In genomic region chr20:43515628-43516027, GRCh38 we compare ENCODE assay signal across 12 cellular contexts. TPM values are rescaled to one million over a fixed set of nuclear protein-coding genes. Genes with fewer than 3 reads are reported as not detected.
DNase-seq lines count a peak whose midpoint lies in the region; ATAC-seq and TF ChIP-seq lines count a peak whose summit lies in the region.
"Had no signal": no experiment of that assay in that cellular context is flagged by ENCODE, and none has a peak within 500 bp of the region (broad histone marks: within the 10 kb centered on the region; RNA-seq: fewer than 3 reads in every experiment).

No MANE protein-coding gene starts in this region.

- H3K36me3 ChIP-seq in left ventricle myocardium inferior (peaks cover 11% of the 10 kb centered on the region), hepatocyte (replicated peaks; ENCODE audit: insufficient read depth, low read depth) (no peaks in the 10 kb centered on the region), trophoblast cell (ENCODE audit: control insufficient read depth in 1 of 2, insufficient read depth in 2 of 2, low read length in 2 of 2) (no peaks in the 10 kb centered on the region)
- H3K36me3 ChIP-seq: ascending aorta had no signal

- H3K9ac ChIP-seq in trophoblast cell (ENCODE audit: low read length) = no peak overlapping the region

- no peaks in the 10 kb centered on the region for H4K20me1 ChIP-seq in hepatocyte (ENCODE audit: insufficient read depth, poor library complexity, severe bottlenecking)

- intact Hi-C loops in left ventricle myocardium inferior (cut with micrococcal nuclease) = no loop called here
- intact Hi-C loops in Right ventricle myocardium inferior (cut with DNase I) = no loop called here

- TF ChIP-seq CTCF in left ventricle myocardium inferior (IDR thresholded peaks at IDR 0.05; ENCODE audit: borderline replicate concordance) (no peak), WTC11 (IDR thresholded peaks at IDR 0.05) (no peak), hepatocyte (IDR thresholded peaks at IDR 0.05; ENCODE audit: poor library complexity) (no peak)

- H3K4me2 ChIP-seq in hepatocyte (peak overlapping the region; percentile 76), trophoblast cell (ENCODE audit: low read length) (no peak overlapping the region)

- H3K27ac ChIP-seq in left ventricle myocardium inferior (replicated peaks) (peak overlapping the region; percentile 77), hepatocyte (no peak overlapping the region), trophoblast cell (ENCODE audit: low read depth, low read length) (no peak overlapping the region)
- H3K27ac ChIP-seq: VCaP had no signal

- WGBS in hepatocyte (ENCODE audit: low lambda C conversion rate, missing lambda C conversion rate) = 94% methylated on average over 2 of the region's 2 CpGs
- no CpG with 5 or more reads among the region's 2 CpGs for WGBS in trophoblast cell (ENCODE audit: extremely low coverage, insufficient coverage, insufficient read length)

- no peaks in the 10 kb centered on the region for H3K27me3 Mint-ChIP-seq in WTC11 (ENCODE audit: low read depth)

- no peak overlapping the region for H3K18ac ChIP-seq in trophoblast cell (ENCODE audit: low read length)

- H3K79me2 ChIP-seq in hepatocyte = no peaks in the 10 kb centered on the region
- no peaks in the 10 kb centered on the region for H3K79me2 ChIP-seq in trophoblast cell (ENCODE audit: control insufficient read depth, insufficient read depth, low read length, poor library complexity)

- H3K9me3 Mint-ChIP-seq in WTC11 = peaks cover 10% of the 10 kb centered on the region

- no peak overlapping the region for H4K12ac ChIP-seq in trophoblast cell (ENCODE audit: low read depth, low read length)

- H4K91ac ChIP-seq in trophoblast cell (ENCODE audit: low read depth, low read length) = no peak overlapping the region

- POLR2A ChIA-PET in WTC11 (lab: Charles Lee) = no interaction called here

- peaks cover 5% of the 10 kb centered on the region for H3K4me1 Mint-ChIP-seq in WTC11

- H4K8ac ChIP-seq in trophoblast cell (ENCODE audit: low read depth, low read length) = no peak overlapping the region

- H3K14ac ChIP-seq in trophoblast cell (ENCODE audit: low read length) = no peak overlapping the region

- H3K9me3 ChIP-seq in left ventricle myocardium inferior (replicated peaks) (peaks cover 11% of the 10 kb centered on the region), hepatocyte (ENCODE audit: low read depth) (no peaks in the 10 kb centered on the region), trophoblast cell (ENCODE audit: insufficient read depth, low read depth, low read length) (no peaks in the 10 kb centered on the region)
- H3K9me3 ChIP-seq: ascending aorta had no signal

- DNase-seq in left ventricle myocardium inferior (no peak), Right ventricle myocardium inferior (ENCODE audit: missing footprints) (no peak), WTC11 (ENCODE audit: low spot score) (no peak), hepatocyte (ENCODE audit: low spot score) (no peak), GM03348 (ENCODE audit: low spot score) (no peak), NCI-H748 (lab: John Stamatoyannopoulos, UW; ENCODE audit: unreplicated experiment) (no peak), trophoblast cell (no peak)
- DNase-seq: NCI-H524 treated with DMSO at 0.1 percent for 48 hours had no signal

- H3K27me3 ChIP-seq in left ventricle myocardium inferior (ENCODE audit: low read depth) (no peaks in the 10 kb centered on the region), hepatocyte (no peaks in the 10 kb centered on the region), trophoblast cell (ENCODE audit: insufficient read depth, low read length) (no peaks in the 10 kb centered on the region)
- H3K27me3 ChIP-seq: ascending aorta had no signal

- H3K79me1 ChIP-seq in trophoblast cell (ENCODE audit: low read length) = no peaks in the 10 kb centered on the region

- ATAC-seq in Right ventricle myocardium inferior = no peak
- no peak for ATAC-seq in WTC11
- no peak for ATAC-seq in HG03460 (IDR thresholded peaks at IDR 0.05; ENCODE audit: unreplicated experiment)

- H2AFZ ChIP-seq in hepatocyte = no peak overlapping the region
- H2AFZ ChIP-seq in trophoblast cell (ENCODE audit: insufficient read depth, low read length, poor library complexity) = no peak overlapping the region

- H3K9me2 ChIP-seq in hepatocyte (replicated peaks; ENCODE audit: insufficient read depth) = no peaks in the 10 kb centered on the region

- peaks cover 29% of the 10 kb centered on the region for H3K36me3 Mint-ChIP-seq in WTC11
- H3K36me3 Mint-ChIP-seq: CD14-positive monocyte had no signal

- H3K4me3 ChIP-seq in left ventricle myocardium inferior (no peak overlapping the region), hepatocyte (no peak overlapping the region), trophoblast cell (ENCODE audit: low read depth, low read length) (no peak overlapping the region)

- peak overlapping the region; percentile 87 for H3K4me3 Mint-ChIP-seq in WTC11

- no peak overlapping the region for H2BK5ac ChIP-seq in trophoblast cell (ENCODE audit: low read depth, low read length, poor library complexity)

- peaks cover 18% of the 10 kb centered on the region for H3K4me1 ChIP-seq in left ventricle myocardium inferior
- H3K4me1 ChIP-seq in hepatocyte (ENCODE audit: insufficient read depth) = no peaks in the 10 kb centered on the region
- H3K4me1 ChIP-seq in trophoblast cell (ENCODE audit: control insufficient read depth in 1 of 2, insufficient read depth in 2 of 2, low read length in 2 of 2) = peaks cover 0 to 3% of the 10 kb centered on the region in 2 experiments
- H3K4me1 ChIP-seq: ascending aorta had no signal

- no peak overlapping the region for H2BK120ac ChIP-seq in trophoblast cell (ENCODE audit: insufficient read depth, low read length, poor library complexity)

- no peak overlapping the region for H2BK12ac ChIP-seq in trophoblast cell (ENCODE audit: low read length)

- no peak overlapping the region for H3K4ac ChIP-seq in trophoblast cell (ENCODE audit: low read depth, low read length)

- no peak overlapping the region for H3K23ac ChIP-seq in trophoblast cell (ENCODE audit: low read length)

- H3K27ac Mint-ChIP-seq in WTC11 = no peak overlapping the region

- CTCF ChIA-PET in WTC11 (lab: Charles Lee) = interaction anchor here (2.1 kb wide), 1 partner anchor 22 kb away, joined by 15 read pairs; no protein-coding TSS in a partner anchor

- H2AK5ac ChIP-seq in trophoblast cell (ENCODE audit: low read length) = no peak overlapping the region

TF ChIP-seq in WTC11, 78 proteins besides CTCF, POLR2A, EP300 and RAD21 (continues in another document):
- TF ChIP-seq NFE2L1 (CRISPR knock-in tag; IDR thresholded peaks at IDR 0.05) = no peak
- no peak for TF ChIP-seq ETV6 (CRISPR knock-in tag; IDR thresholded peaks at IDR 0.05)
- no peak for TF ChIP-seq ZNF396 (CRISPR knock-in tag; IDR thresholded peaks at IDR 0.05; ENCODE audit: borderline replicate concordance)
- no peak for TF ChIP-seq JUN (CRISPR knock-in tag; IDR thresholded peaks at IDR 0.05)
- no peak for TF ChIP-seq ZNF671 (CRISPR knock-in tag; IDR thresholded peaks at IDR 0.05)
- no peak for TF ChIP-seq ZNF317 (CRISPR knock-in tag; IDR thresholded peaks at IDR 0.05; ENCODE audit: borderline replicate concordance, low read depth)
- no peak for TF ChIP-seq MYBL2 (CRISPR knock-in tag; IDR thresholded peaks at IDR 0.05)
- TF ChIP-seq AFF4 (CRISPR knock-in tag; IDR thresholded peaks at IDR 0.05; ENCODE audit: borderline replicate concordance) = no peak
- no peak for TF ChIP-seq ESRRA (CRISPR knock-in tag; IDR thresholded peaks at IDR 0.05; ENCODE audit: borderline replicate concordance)
- TF ChIP-seq KAT7 (CRISPR knock-in tag; IDR thresholded peaks at IDR 0.05; ENCODE audit: borderline replicate concordance) = no peak

RNA-seq across cellular contexts. Expression of gene L3MBTL1, which starts 8.1 kb away (rescaled TPM):
- total RNA-seq in left ventricle myocardium inferior = 4.0 TPM
- 3.8 TPM for total RNA-seq in Right ventricle myocardium inferior
- total RNA-seq in WTC11 (2021) = 28.3 to 28.7 TPM (median 28.3 TPM) in 3 replicates
- total RNA-seq in hepatocyte = 6.2 and 7.9 TPM in 2 replicates
- 7.5 and 14.6 TPM in 2 replicates for polyA plus RNA-seq in hepatocyte
- 3.3 and 3.7 TPM in 2 replicates for polyA plus RNA-seq in trophoblast cell (2013)

RNA-seq across cellular contexts. Expression of gene SGK2, which starts 43.2 kb away (rescaled TPM):
- 0.30 TPM for total RNA-seq in left ventricle myocardium inferior
- 1.1 TPM for total RNA-seq in Right ventricle myocardium inferior
- 0.74 to 1.2 TPM (median 0.99 TPM) in 3 replicates for total RNA-seq in WTC11 (2021)
- 20.6 and 21.2 TPM in 2 replicates for total RNA-seq in hepatocyte
- polyA plus RNA-seq in hepatocyte = 8.8 and 12.5 TPM in 2 replicates
- 0.56 and 0.61 TPM in 2 replicates for polyA plus RNA-seq in trophoblast cell (2013)
- polyA plus RNA-seq: CD14-positive monocyte had no signal

RNA-seq across cellular contexts. Expression of gene SRSF6, which starts 57.9 kb away (rescaled TPM):
- total RNA-seq in left ventricle myocardium inferior = 58.7 TPM
- total RNA-seq in Right ventricle myocardium inferior = 52.0 TPM
- total RNA-seq in WTC11 (2021) = 107 to 141 TPM (median 139 TPM) in 3 replicates
- 83.6 and 90.7 TPM in 2 replicates for total RNA-seq in hepatocyte
- polyA plus RNA-seq in hepatocyte = 31.0 and 38.0 TPM in 2 replicates
- polyA plus RNA-seq in trophoblast cell (2013) = 90.2 and 91.2 TPM in 2 replicates
